ENCODE assay signal across 21 cellular contexts in the genomic region with DNA sequence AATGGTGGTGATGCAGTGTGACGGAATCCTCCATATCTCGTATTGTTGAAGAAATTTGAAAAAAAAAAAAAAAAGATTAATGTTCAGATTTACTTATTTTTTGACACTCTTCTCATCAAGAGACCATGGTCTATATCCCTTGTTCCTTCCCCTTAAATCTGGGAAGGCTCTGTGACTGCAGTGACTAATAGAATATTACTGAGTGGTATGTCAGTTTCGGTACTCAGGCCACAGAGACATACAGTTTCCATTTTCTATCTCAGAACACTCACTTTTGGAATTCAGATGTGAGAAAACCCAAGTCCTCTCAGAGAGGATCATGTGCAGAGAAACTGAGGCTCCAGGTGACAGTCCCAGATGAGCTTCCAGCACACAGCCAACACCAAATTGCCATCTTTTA.
"Had no signal": no experiment of that assay in that cellular context is flagged by ENCODE, and none has a peak within 500 bp of the region (broad histone marks: within the 10 kb centered on the region; RNA-seq: fewer than 3 reads in every experiment).

No MANE protein-coding gene starts in this region.

- H3K9me3 ChIP-seq: esophagus squamous epithelium, lower lobe of right lung, ovary, psoas muscle, sigmoid colon, spleen, thoracic aorta, tibial nerve, upper lobe of left lung had no signal

- ATAC-seq: left ventricle myocardium superior; lower lobe of right lung; natural killer cell; psoas muscle; right cardiac atrium; stimulated activated naive B cell treated with anti-CD40 and anti-IgM and Interleukin-4, amounts not matched to agents 10 μg/mL and 1 μg/mL and 100 μg/mL, for 72 hours had no signal

- H3K4me3 ChIP-seq: coronary artery, lower lobe of right lung, ovary, psoas muscle, sigmoid colon, skin epidermis, spleen, thoracic aorta, tibial nerve, upper lobe of left lung had no signal

- H3K27me3 ChIP-seq: esophagus squamous epithelium, ovary, sigmoid colon, spleen, tibial nerve, upper lobe of left lung had no signal

- DNase-seq: dermis blood vessel endothelial cell; effector memory CD4-positive, alpha-beta T cell; erythroblast; esophagus squamous epithelium; left ventricle myocardium superior; lower lobe of right lung; natural killer cell; occipital lobe; ovary; posterior cingulate gyrus; psoas muscle; right cardiac atrium; sigmoid colon; spleen; stimulated activated CD4-positive, alpha-beta T cell treated with anti-CD3 and anti-CD28 coated beads, Interleukin-2, amount 100 ng/mL, for 48 hours; stimulated activated naive B cell treated with anti-CD40 and anti-IgM and Interleukin-4, amounts not matched to agents 10 μg/mL and 1 μg/mL and 100 μg/mL, for 72 hours; upper lobe of left lung had no signal

- H3K27ac ChIP-seq: coronary artery, esophagus squamous epithelium, lower lobe of right lung, ovary, psoas muscle, sigmoid colon, skin epidermis, spleen, thoracic aorta, tibial nerve, upper lobe of left lung had no signal

- H3K36me3 ChIP-seq: esophagus squamous epithelium, lower lobe of right lung, ovary, sigmoid colon, spleen, thoracic aorta, tibial nerve, upper lobe of left lung had no signal

- H3K4me1 ChIP-seq: esophagus squamous epithelium, lower lobe of right lung, psoas muscle, sigmoid colon, spleen, tibial nerve, upper lobe of left lung had no signal
